ENCODE assay signal across 15 cellular contexts in genomic region chr11:36311926-36312592, GRCh38. TPM values are rescaled to one million over a fixed set of nuclear protein-coding genes. Genes with fewer than 3 reads are reported as not detected.
DNase-seq lines count a peak whose midpoint lies in the region; TF ChIP-seq lines count a peak whose summit lies in the region.
"Had no signal": no experiment of that assay in that cellular context is flagged by ENCODE, and none has a peak within 500 bp of the region (broad histone marks: within the 10 kb centered on the region; RNA-seq: fewer than 3 reads in every experiment).

No MANE protein-coding gene starts in this region.

- H2AFZ ChIP-seq in OCI-LY3 (ENCODE audit: low read depth, low read length): no peak overlapping the region
- H2AFZ ChIP-seq: GM23338 had no signal

- in situ Hi-C loops in transverse colon (cut with MboI; ENCODE audit: low pct_ligation_motif_present in 1 of 4, low pct_unique_long_range_greater_than_20kb in 1 of 4, low sequenced_read_pairs in 3 of 4): no loop called here

- TF ChIP-seq POLR2A in transverse colon (IDR thresholded peaks at IDR 0.05): no peak

- H3K4me3 Mint-ChIP-seq in activated T-helper 1 cell treated with anti-CD3 and anti-CD28 coated beads, Interleukin-12 subunit alpha, Interleukin-12 subunit beta, Interleukin-2, Interleukin-4 antibody, amounts not matched to agents 30 ng/mL and 10 ng/mL and 1 ng/mL, durations not matched to agents 14 hours and 24 hours and 36 hours: no peak overlapping the region
- H3K4me3 Mint-ChIP-seq: GM23338; stimulated activated naive B cell treated with anti-CD40 and anti-IgM and Interleukin-4, amounts not matched to agents 10 μg/mL and 1 μg/mL and 100 μg/mL, for 72 hours had no signal

- intact Hi-C loops in activated T-helper 1 cell treated with anti-CD3 and anti-CD28 coated beads, Interleukin-12 subunit alpha, Interleukin-12 subunit beta, Interleukin-2, Interleukin-4 antibody, amounts not matched to agents 30 ng/mL and 10 ng/mL and 1 ng/mL, durations not matched to agents 14 hours and 24 hours and 36 hours (cut with micrococcal nuclease): no loop called here
- intact Hi-C loops in transverse colon (cut with DNase I; ENCODE audit: low total_unique reads): no loop called here

- no peak for TF ChIP-seq CTCF in OCI-LY3 (IDR thresholded peaks at IDR 0.05; ENCODE audit: low read depth, low read length)
- TF ChIP-seq CTCF in transverse colon (IDR thresholded peaks at IDR 0.05): no peak

- H3K4me1 Mint-ChIP-seq in activated T-helper 1 cell treated with anti-CD3 and anti-CD28 coated beads, Interleukin-12 subunit alpha, Interleukin-12 subunit beta, Interleukin-2, Interleukin-4 antibody, amounts not matched to agents 30 ng/mL and 10 ng/mL and 1 ng/mL, durations not matched to agents 14 hours and 24 hours and 36 hours (ENCODE audit: low read depth): peaks cover 13% of the 10 kb centered on the region

- peaks cover 8% of the 10 kb centered on the region for H3K9me3 Mint-ChIP-seq in activated T-helper 1 cell treated with anti-CD3 and anti-CD28 coated beads, Interleukin-12 subunit alpha, Interleukin-12 subunit beta, Interleukin-2, Interleukin-4 antibody, amounts not matched to agents 30 ng/mL and 10 ng/mL and 1 ng/mL, durations not matched to agents 14 hours and 24 hours and 36 hours
- H3K9me3 Mint-ChIP-seq: CD8-positive, alpha-beta memory T cell; GM23338; stimulated activated naive B cell treated with anti-CD40 and anti-IgM and Interleukin-4, amounts not matched to agents 10 μg/mL and 1 μg/mL and 100 μg/mL, for 72 hours had no signal

- no peak for TF ChIP-seq EP300 in transverse colon (IDR thresholded peaks at IDR 0.05; ENCODE audit: low read depth)

- H3K4me3 ChIP-seq in OCI-LY3 (ENCODE audit: low read length) (no peak overlapping the region), transverse colon (no peak overlapping the region)
- H3K4me3 ChIP-seq: GM23338, lung had no signal

- peak overlapping the region; percentile 72 for H3K27ac ChIP-seq in OCI-LY3 (ENCODE audit: low read length)
- no peak overlapping the region for H3K27ac ChIP-seq in transverse colon

- H3K27me3 ChIP-seq in OCI-LY3 (ENCODE audit: low read depth, low read length): 0 out of 2 replicates have a peak, but pooled peaks cover 7% of the 10 kb centered on the region
- no peaks in the 10 kb centered on the region for H3K27me3 ChIP-seq in transverse colon

- no peak overlapping the region for H3K27ac Mint-ChIP-seq in activated T-helper 1 cell treated with anti-CD3 and anti-CD28 coated beads, Interleukin-12 subunit alpha, Interleukin-12 subunit beta, Interleukin-2, Interleukin-4 antibody, amounts not matched to agents 30 ng/mL and 10 ng/mL and 1 ng/mL, durations not matched to agents 14 hours and 24 hours and 36 hours
- H3K27ac Mint-ChIP-seq: CD8-positive, alpha-beta memory T cell; GM23338; stimulated activated naive B cell treated with anti-CD40 and anti-IgM and Interleukin-4, amounts not matched to agents 10 μg/mL and 1 μg/mL and 100 μg/mL, for 72 hours had no signal

- peaks cover 35% of the 10 kb centered on the region for H3K27me3 Mint-ChIP-seq in activated T-helper 1 cell treated with anti-CD3 and anti-CD28 coated beads, Interleukin-12 subunit alpha, Interleukin-12 subunit beta, Interleukin-2, Interleukin-4 antibody, amounts not matched to agents 30 ng/mL and 10 ng/mL and 1 ng/mL, durations not matched to agents 14 hours and 24 hours and 36 hours (ENCODE audit: insufficient read depth)

- DNase-seq in DMS79 treated with DMSO at 0.1 percent for 48 hours (lab: John Stamatoyannopoulos, UW): peak; percentile 7
- DNase-seq in LoVo (ENCODE audit: low spot score): peak; percentile 33
- peak; percentile 34 for DNase-seq in kidney glomerular epithelial cell (lab: John Stamatoyannopoulos, UW)
- no peak for DNase-seq in activated T-helper 1 cell treated with anti-CD3 and anti-CD28 coated beads, Interleukin-12 subunit alpha, Interleukin-12 subunit beta, Interleukin-2, Interleukin-4 antibody, amounts not matched to agents 30 ng/mL and 10 ng/mL and 1 ng/mL, durations not matched to agents 14 hours and 24 hours and 36 hours (ENCODE audit: low spot score)
- DNase-seq in SKM-1 (lab: John Stamatoyannopoulos, UW; ENCODE audit: unreplicated experiment): no peak
- DNase-seq in NCI-H1048 (lab: John Stamatoyannopoulos, UW): no peak
- no peak for DNase-seq in transverse colon
- DNase-seq: amniotic stem cell; CD8-positive, alpha-beta memory T cell; effector CD4-positive, alpha-beta T cell; glutamatergic neuron; stimulated activated naive B cell treated with anti-CD40 and anti-IgM and Interleukin-4, amounts not matched to agents 10 μg/mL and 1 μg/mL and 100 μg/mL, for 72 hours had no signal

- no peaks in the 10 kb centered on the region for H3K9me3 ChIP-seq in OCI-LY3 (ENCODE audit: insufficient read depth, low read length)
- no peaks in the 10 kb centered on the region for H3K9me3 ChIP-seq in transverse colon

- H3K36me3 ChIP-seq in OCI-LY3 (replicated peaks; ENCODE audit: low read depth, low read length) (no peaks in the 10 kb centered on the region), transverse colon (no peaks in the 10 kb centered on the region)

- peak overlapping the region; percentile 51; the same call in 1 of the 2 replicates for H3K4me2 ChIP-seq in OCI-LY3 (ENCODE audit: low read length)
- H3K4me2 ChIP-seq: GM23338 had no signal

- 89 to 97% methylated on average over 3 to 4 of the region's 4 CpGs for WGBS in transverse colon (ENCODE audit: low coverage in 1 of 2), 2 donors

- H3K9ac ChIP-seq in OCI-LY3 (ENCODE audit: low read length): no peak overlapping the region; the same call in 1 of the 2 replicates

- H3K4me1 ChIP-seq in OCI-LY3 (ENCODE audit: low read length): peaks cover 60% of the 10 kb centered on the region
- H3K4me1 ChIP-seq in transverse colon: peaks cover 3 to 50% (median 19%) of the 10 kb centered on the region in 4 donors

- no peaks in the 10 kb centered on the region for H3K36me3 Mint-ChIP-seq in activated T-helper 1 cell treated with anti-CD3 and anti-CD28 coated beads, Interleukin-12 subunit alpha, Interleukin-12 subunit beta, Interleukin-2, Interleukin-4 antibody, amounts not matched to agents 30 ng/mL and 10 ng/mL and 1 ng/mL, durations not matched to agents 14 hours and 24 hours and 36 hours (ENCODE audit: low read depth)
- H3K36me3 Mint-ChIP-seq: CD8-positive, alpha-beta memory T cell; stimulated activated naive B cell treated with anti-CD40 and anti-IgM and Interleukin-4, amounts not matched to agents 10 μg/mL and 1 μg/mL and 100 μg/mL, for 72 hours had no signal

- no peaks in the 10 kb centered on the region for H4K20me1 ChIP-seq in OCI-LY3 (ENCODE audit: insufficient read depth, low read length)

- no peaks in the 10 kb centered on the region for H3K79me2 ChIP-seq in OCI-LY3 (ENCODE audit: low read length)

RNA-seq across cellular contexts. Expression of gene PRR5L, which starts 16.0 kb away (rescaled TPM):
- 56.6 and 64.0 TPM in 2 replicates for total RNA-seq in activated T-helper 1 cell treated with anti-CD3 and anti-CD28 coated beads, Interleukin-12 subunit alpha, Interleukin-12 subunit beta, Interleukin-2, Interleukin-4 antibody, amounts not matched to agents 30 ng/mL and 10 ng/mL and 1 ng/mL, durations not matched to agents 14 hours and 24 hours and 36 hours
- total RNA-seq in transverse colon: 100 to 1,000 TPM; 203 to 418 (median 251) TPM

RNA-seq across cellular contexts. Expression of gene COMMD9, which starts 22.8 kb away (rescaled TPM):
- total RNA-seq in activated T-helper 1 cell treated with anti-CD3 and anti-CD28 coated beads, Interleukin-12 subunit alpha, Interleukin-12 subunit beta, Interleukin-2, Interleukin-4 antibody, amounts not matched to agents 30 ng/mL and 10 ng/mL and 1 ng/mL, durations not matched to agents 14 hours and 24 hours and 36 hours: 39.7 and 41.3 TPM in 2 replicates
- total RNA-seq in transverse colon: 10 to 100 TPM; 22.4 to 46.2 (median 33.9) TPM

Comparison
In these comparisons a context has a peak if more than half of its experiments do, and no peak if none do; other contexts are left out.
1. DNase-seq: peak in DMS79 treated with DMSO at 0.1 percent for 48 hours (single experiment), LoVo (single experiment) and kidney glomerular epithelial cell (single experiment); none in activated T-helper 1 cell treated with anti-CD3 and anti-CD28 coated beads, Interleukin-12 subunit alpha, Interleukin-12 subunit beta, Interleukin-2, Interleukin-4 antibody, amounts not matched to agents 30 ng/mL and 10 ng/mL and 1 ng/mL, durations not matched to agents 14 hours and 24 hours and 36 hours (single experiment), SKM-1 (single experiment), NCI-H1048 (single experiment) and transverse colon (single experiment).